Comparison of ENCODE assay signal across 1 cellular context in the genomic region with DNA sequence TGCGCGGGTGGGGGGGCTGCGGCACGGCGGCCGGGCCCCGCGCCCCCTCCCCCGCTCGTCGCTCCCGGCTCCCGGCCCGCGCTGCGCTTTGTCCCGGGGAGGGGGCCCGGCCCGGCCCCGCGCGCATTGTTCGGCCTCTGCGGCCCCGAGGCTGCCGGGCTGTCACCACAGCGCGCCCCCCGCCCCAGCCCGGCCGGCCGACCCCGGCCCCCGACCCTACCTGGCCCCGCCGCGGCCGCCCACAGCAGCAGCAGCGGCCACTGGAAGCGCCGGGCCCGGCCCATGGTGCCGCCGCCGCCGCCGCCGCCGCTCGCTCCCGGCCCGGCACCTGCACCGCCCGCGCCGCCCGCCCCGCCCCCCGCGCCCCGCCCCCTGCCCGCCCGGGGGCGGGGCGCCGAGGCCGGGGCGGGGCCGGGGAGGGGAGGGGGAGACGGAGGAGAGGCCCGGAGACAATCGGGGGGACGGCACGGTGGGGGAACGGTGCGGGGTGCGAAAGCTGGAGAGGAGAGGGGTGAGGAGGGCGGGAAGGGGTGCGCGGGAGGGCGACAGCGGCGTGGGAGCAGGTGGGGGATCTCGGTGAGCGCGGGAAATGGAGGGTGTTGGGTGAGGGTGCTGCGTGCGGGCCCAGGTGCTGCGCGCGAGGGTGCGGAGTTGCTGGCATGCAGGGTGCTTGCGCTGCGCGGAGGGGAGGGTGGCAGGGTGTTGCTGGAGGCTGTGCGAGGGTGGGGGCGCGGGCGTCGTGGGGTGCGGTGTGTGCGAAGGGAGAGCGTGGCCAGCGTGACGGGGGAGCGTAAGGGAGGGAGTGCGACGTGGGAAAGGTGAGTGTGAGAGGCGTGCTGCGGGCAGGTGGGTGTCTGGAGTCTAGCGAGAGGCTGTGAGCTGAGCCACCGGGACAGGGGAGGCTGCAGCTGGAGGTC.
TF ChIP-seq lines count a peak whose summit lies in the region.

A gene with protein sequence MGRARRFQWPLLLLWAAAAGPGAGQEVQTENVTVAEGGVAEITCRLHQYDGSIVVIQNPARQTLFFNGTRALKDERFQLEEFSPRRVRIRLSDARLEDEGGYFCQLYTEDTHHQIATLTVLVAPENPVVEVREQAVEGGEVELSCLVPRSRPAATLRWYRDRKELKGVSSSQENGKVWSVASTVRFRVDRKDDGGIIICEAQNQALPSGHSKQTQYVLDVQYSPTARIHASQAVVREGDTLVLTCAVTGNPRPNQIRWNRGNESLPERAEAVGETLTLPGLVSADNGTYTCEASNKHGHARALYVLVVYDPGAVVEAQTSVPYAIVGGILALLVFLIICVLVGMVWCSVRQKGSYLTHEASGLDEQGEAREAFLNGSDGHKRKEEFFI (minus strand): TSS at position 344 of the 917 bp plus-strand sequence. CDS start 60 bp downstream, at position 284.

TF ChIP-seq in liver, 16 proteins besides CTCF, POLR2A, EP300 and RAD21 (continued from another document):
- TF ChIP-seq NR2F2 (IDR thresholded peaks at IDR 0.05), result no peak
- no peak for TF ChIP-seq MAX (IDR thresholded peaks at IDR 0.05)
